Comparison of ENCODE assay signal across 8 cellular contexts in genomic region chr11:108498046-108498815, GRCh38. TPM values are rescaled to one million over a fixed set of nuclear protein-coding genes. Genes with fewer than 3 reads are reported as not detected.
A peak's percentile ranks its signal among the peaks of the same experiment; 100 is the strongest.
DNase-seq lines count a peak whose midpoint lies in the region; ATAC-seq and TF ChIP-seq lines count a peak whose summit lies in the region.

Gene POGLUT3, minus strand, starts transcription at chr11:108498384. Its CDS starts 18 bp downstream, at chr11:108498366.

- H3K4me2 ChIP-seq in DND-41 (ENCODE audit: insufficient read depth, low read length): peak within 1 kb of the TSS; percentile 71
- peak within 1 kb of the TSS; percentile 82 for H3K4me2 ChIP-seq in Karpas-422 (ENCODE audit: low read depth, low read length, poor library complexity, severe bottlenecking)
- H3K4me2 ChIP-seq in SU-DHL-6 (ENCODE audit: low read depth, low read length, poor library complexity, severe bottlenecking): peak within 1 kb of the TSS; percentile 32

- H3K79me2 ChIP-seq in DND-41 (ENCODE audit: insufficient read depth, low read length): peaks cover 61% of the 10 kb centered on the region
- H3K79me2 ChIP-seq in Karpas-422 (ENCODE audit: low read length): peaks cover 46% of the 10 kb centered on the region
- no peaks in the 10 kb centered on the region for H3K79me2 ChIP-seq in SU-DHL-6 (ENCODE audit: insufficient read depth, low read length)

- H3K27ac Mint-ChIP-seq in activated naive CD8-positive, alpha-beta T cell treated with anti-CD3 and anti-CD28 coated beads, Interleukin-2, amount 10 ng/mL, durations not matched to agents 7 days and 5 days: peak within 1 kb of the TSS; percentile 98

- H3K4me3 Mint-ChIP-seq in activated naive CD8-positive, alpha-beta T cell treated with anti-CD3 and anti-CD28 coated beads, Interleukin-2, amount 10 ng/mL, durations not matched to agents 7 days and 5 days: peak within 1 kb of the TSS; percentile 95

- TF ChIP-seq CTCF in DND-41 (IDR thresholded peaks at IDR 0.05; ENCODE audit: borderline replicate concordance, extremely low read depth, low read length, poor library complexity, severe bottlenecking) (peak; percentile 25), SU-DHL-6 (IDR thresholded peaks at IDR 0.05; ENCODE audit: insufficient read depth, low read length, poor library complexity, severe bottlenecking) (no peak), ovary (IDR thresholded peaks at IDR 0.05) (peak in 1 of 3 donors; percentile 19)

- H3K4me1 ChIP-seq in DND-41 (ENCODE audit: insufficient read depth, low read length) (peaks cover 49% of the 10 kb centered on the region), Karpas-422 (ENCODE audit: low read length) (peaks cover 17% of the 10 kb centered on the region), ovary (ENCODE audit: insufficient read depth) (peaks cover 2% of the 10 kb centered on the region), urinary bladder (ENCODE audit: insufficient read depth) (no peaks in the 10 kb centered on the region)

- H3F3A ChIP-seq in SU-DHL-6 (ENCODE audit: insufficient read depth): no peaks in the 10 kb centered on the region

- no peaks in the 10 kb centered on the region for H3K27me3 ChIP-seq in DND-41 (ENCODE audit: insufficient read depth, low read length, poor library complexity)
- H3K27me3 ChIP-seq in Karpas-422 (ENCODE audit: low read length): no peaks in the 10 kb centered on the region
- no peaks in the 10 kb centered on the region for H3K27me3 ChIP-seq in SU-DHL-6 (ENCODE audit: low read length)
- no peaks in the 10 kb centered on the region for H3K27me3 ChIP-seq in ovary

- peaks cover 23% of the 10 kb centered on the region for H3K36me3 Mint-ChIP-seq in activated naive CD8-positive, alpha-beta T cell treated with anti-CD3 and anti-CD28 coated beads, Interleukin-2, amount 10 ng/mL, durations not matched to agents 7 days and 5 days

- H3K9me3 Mint-ChIP-seq in activated naive CD8-positive, alpha-beta T cell treated with anti-CD3 and anti-CD28 coated beads, Interleukin-2, amount 10 ng/mL, durations not matched to agents 7 days and 5 days: no peaks in the 10 kb centered on the region

- peak; percentile 17 for TF ChIP-seq POLR2A in ovary (IDR thresholded peaks at IDR 0.05)

- H3K9me2 ChIP-seq in Karpas-422 (replicated peaks; ENCODE audit: insufficient read depth, low read length) (no peaks in the 10 kb centered on the region), SU-DHL-6 (replicated peaks; ENCODE audit: insufficient read depth, low read length) (no peaks in the 10 kb centered on the region)

- WGBS in ovary, 3 donors: 0 to 1% (median 0%) methylated on average over 59 to 82 of the region's 84 CpGs
- under 1% methylated on average over 84 of the region's 84 CpGs for WGBS in urinary bladder

- DNase-seq in DND-41 (peak; percentile 84), Karpas-422 (peak; percentile 89), head of caudate nucleus (peak in 38 of 42 donors; percentile 25 to 80 (median 56)), ovary (peak; percentile 52 to 77 (median 71))
- DNase-seq in activated naive CD8-positive, alpha-beta T cell treated with anti-CD3 and anti-CD28 coated beads, Interleukin-2, amount 10 ng/mL, durations not matched to agents 7 days and 5 days: peak; percentile 77

- H3K9me3 ChIP-seq in DND-41 (ENCODE audit: insufficient read depth, low read length, severe bottlenecking) (no peaks in the 10 kb centered on the region), Karpas-422 (ENCODE audit: low read length) (no peaks in the 10 kb centered on the region), SU-DHL-6 (ENCODE audit: insufficient read depth, low read length) (no peaks in the 10 kb centered on the region), ovary (no peaks in the 10 kb centered on the region)

- peaks cover 17% of the 10 kb centered on the region for H3K36me3 ChIP-seq in DND-41 (ENCODE audit: insufficient read depth, low read length)
- H3K36me3 ChIP-seq in Karpas-422 (ENCODE audit: insufficient read depth, low read length): no peaks in the 10 kb centered on the region
- H3K36me3 ChIP-seq in SU-DHL-6 (ENCODE audit: low read length): no peaks in the 10 kb centered on the region
- H3K36me3 ChIP-seq in ovary: no peaks in the 10 kb centered on the region
- no peaks in the 10 kb centered on the region for H3K36me3 ChIP-seq in urinary bladder (ENCODE audit: insufficient read depth)

- ATAC-seq in DND-41 (ENCODE audit: insufficient read depth, low read depth) (peak; percentile 91), GM21619 (IDR thresholded peaks at IDR 0.05; ENCODE audit: unreplicated experiment) (peak; percentile 53)
- peak; percentile 69 for ATAC-seq in activated naive CD8-positive, alpha-beta T cell treated with anti-CD3 and anti-CD28 coated beads, Interleukin-2, amount 10 ng/mL, durations not matched to agents 7 days and 5 days (ENCODE audit: low read depth)

- H3K4me3 ChIP-seq in DND-41 (ENCODE audit: low read depth in 1 of 2, low read length in 2 of 2) (peak within 1 kb of the TSS; percentile 40 to 59; a peak in 3 of 4 replicates), Karpas-422 (ENCODE audit: low read length) (peak within 1 kb of the TSS; percentile 73), SU-DHL-6 (ENCODE audit: insufficient read depth, low read length, poor library complexity, severe bottlenecking) (peak within 1 kb of the TSS; percentile 10), ovary (peak within 1 kb of the TSS; percentile 71), urinary bladder (ENCODE audit: low read depth, low read length) (peak within 1 kb of the TSS; percentile 63)

- H3K9ac ChIP-seq in DND-41 (ENCODE audit: low read depth, low read length) (peak within 1 kb of the TSS; percentile 96), Karpas-422 (ENCODE audit: low read length) (peak within 1 kb of the TSS; percentile 78), SU-DHL-6 (ENCODE audit: low read length) (peak within 1 kb of the TSS; percentile 20; the same call in 1 of the 2 replicates)

- TF ChIP-seq EP300 in ovary (IDR thresholded peaks at IDR 0.05): no peak

- peaks cover 17% of the 10 kb centered on the region for H3K4me1 Mint-ChIP-seq in activated naive CD8-positive, alpha-beta T cell treated with anti-CD3 and anti-CD28 coated beads, Interleukin-2, amount 10 ng/mL, durations not matched to agents 7 days and 5 days

- intact Hi-C loops in head of caudate nucleus (cut with DNase I): no loop called here
- intact Hi-C loops in ovary (cut with DNase I): no loop called here

- H4K20me1 ChIP-seq in DND-41 (ENCODE audit: insufficient read depth, low read length): no peaks in the 10 kb centered on the region
- no peaks in the 10 kb centered on the region for H4K20me1 ChIP-seq in Karpas-422 (ENCODE audit: insufficient read depth, low read depth, low read length)
- H4K20me1 ChIP-seq in SU-DHL-6 (ENCODE audit: low read depth, low read length): no peaks in the 10 kb centered on the region

- H3K27me3 Mint-ChIP-seq in activated naive CD8-positive, alpha-beta T cell treated with anti-CD3 and anti-CD28 coated beads, Interleukin-2, amount 10 ng/mL, durations not matched to agents 7 days and 5 days: no peaks in the 10 kb centered on the region

- peak within 1 kb of the TSS; percentile 72 for H2AFZ ChIP-seq in DND-41 (ENCODE audit: low read depth, low read length)
- H2AFZ ChIP-seq in Karpas-422 (ENCODE audit: low read length): peak within 1 kb of the TSS; percentile 93
- H2AFZ ChIP-seq in SU-DHL-6 (ENCODE audit: low read depth, low read length, severe bottlenecking): peak within 1 kb of the TSS; percentile 16

- H3K27ac ChIP-seq in DND-41 (ENCODE audit: low read length): peak within 1 kb of the TSS; percentile 83
- H3K27ac ChIP-seq in Karpas-422 (ENCODE audit: low read length): peak within 1 kb of the TSS; percentile 69
- no peak within 1 kb of the TSS for H3K27ac ChIP-seq in SU-DHL-6 (ENCODE audit: low read depth, low read length)
- peak within 1 kb of the TSS; percentile 98 for H3K27ac ChIP-seq in ovary
- H3K27ac ChIP-seq in urinary bladder (ENCODE audit: low read depth): peak within 1 kb of the TSS; percentile 97

- POLR2A ChIA-PET in activated naive CD8-positive, alpha-beta T cell treated with anti-CD3 and anti-CD28 coated beads, Interleukin-2, amount 10 ng/mL, durations not matched to agents 7 days and 5 days (lab: Charles Lee): interaction anchor here (0.6 to 2.2 kb wide), 4 partner anchors 31 to 275 kb away, joined by 3 to 14 read pairs (median 5); partner anchors contain the start of genes ATM, C11orf65 and NPAT

RNA-seq across cellular contexts. Expression of gene POGLUT3, which starts in this region (rescaled TPM):
- 17.2 and 33.4 TPM in 2 replicates for total RNA-seq in Karpas-422 (2014; rRNA removed; shearing (Covaris generic); ENCODE audit: low replicate concordance)
- 10 to 100 TPM; 25.1 to 26.2 TPM for total RNA-seq in activated naive CD8-positive, alpha-beta T cell treated with anti-CD3 and anti-CD28 coated beads, Interleukin-2, amount 10 ng/mL, durations not matched to agents 7 days and 5 days
- 10 to 100 TPM; 23.5 to 56.3 (median 42.8) TPM for total RNA-seq in ovary
- polyA plus RNA-seq in ovary: 10 to 100 TPM; 29.9 to 38.2 TPM
- total RNA-seq in urinary bladder: 104 TPM
- polyA plus RNA-seq in urinary bladder: 29.6 TPM

Comparison
In these comparisons a context has a peak if more than half of its experiments do, and no peak if none do; other contexts are left out.
1. H2AFZ ChIP-seq: peak in every context shown above with its lines; median percentile 93 in Karpas-422; 72 in DND-41; 16 in SU-DHL-6.
2. H3K4me2 ChIP-seq: peak in every context shown above with its lines; median percentile 82 in Karpas-422; 71 in DND-41; 32 in SU-DHL-6.
3. H3K4me3 ChIP-seq: peak in every context shown above with its lines; median percentile 73 in Karpas-422; 71 in ovary; 63 in urinary bladder; 50 in DND-41; 10 in SU-DHL-6.
4. H3K9ac ChIP-seq: peak in every context shown above with its lines; median percentile 96 in DND-41; 78 in Karpas-422; 20 in SU-DHL-6.